In genomic region chr15:80898040-80898439, GRCh38 we compare ENCODE assay signal across 27 cellular contexts.
"Had no signal": no experiment of that assay in that cellular context is flagged by ENCODE, and none has a peak within 500 bp of the region (broad histone marks: within the 10 kb centered on the region; RNA-seq: fewer than 3 reads in every experiment).

No MANE protein-coding gene starts in this region.

- DNase-seq: activated B cell treated with CpG ODN at 0.5 μM for 24 hours; activated CD4-positive, alpha-beta T cell treated with anti-CD3 and anti-CD28 coated beads for 36 hours; activated CD4-positive, alpha-beta T cell treated with anti-CD3 and anti-CD28 coated beads, Interleukin-2, amount 50 U/mL, for 4 hours; activated naive CD4-positive, alpha-beta T cell; activated T-cell treated with anti-CD3 and anti-CD28 coated beads for 4 hours; activated T-cell treated with anti-CD3 and anti-CD28 coated beads, Interleukin-2, amount 50 U/mL, for 72 hours; anterior cingulate cortex; cortex of kidney; effector memory CD8-positive, alpha-beta T cell; erythroblast; head of caudate nucleus; hippocampal formation; left cardiac atrium; left ventricle myocardium superior; mucosa of descending colon; small intestine; stimulated activated CD4-positive, alpha-beta T cell treated with anti-CD3 and anti-CD28 coated beads, Interleukin-4, amount 100 ng/mL, for 4 hours; stimulated activated CD8-positive, alpha-beta memory T cell treated with anti-CD3 and anti-CD28 coated beads, Interleukin-4, amount 100 ng/mL, for 48 hours; stimulated activated naive CD8-positive, alpha-beta T cell treated with anti-CD3 and anti-CD28 coated beads, Interleukin-15, amount 100 ng/mL, for 72 hours; substantia nigra; T-helper 9 cell had no signal

- ATAC-seq: activated CD4-positive, alpha-beta T cell treated with anti-CD3 and anti-CD28 coated beads for 36 hours; activated naive CD4-positive, alpha-beta T cell treated with anti-CD3 and anti-CD28 coated beads, Interleukin-2, amount 50 U/mL, for 72 hours; activated T-cell treated with anti-CD3 and anti-CD28 coated beads, Interleukin-2, amount 50 U/mL, for 72 hours; effector memory CD8-positive, alpha-beta T cell; gastroesophageal sphincter; left cardiac atrium; left ventricle myocardium superior; mucosa of descending colon; natural killer cell treated with Interleukin-12 subunit alpha and Interleukin-12 subunit beta and Interleukin-15 and Interleukin-18, amount 100 ng/mL, for 72 hours; sciatic nerve; stimulated activated memory B cell treated with anti-CD40 and anti-IgM and Interleukin-4, amounts not matched to agents 10 μg/mL and 1 μg/mL and 100 μg/mL, for 72 hours; stimulated activated naive CD8-positive, alpha-beta T cell treated with anti-CD3 and anti-CD28 coated beads, Interleukin-15, amount 100 ng/mL, for 72 hours had no signal

- H3K4me3 ChIP-seq: gastroesophageal sphincter, mucosa of descending colon had no signal

- H3K27me3 ChIP-seq: gastroesophageal sphincter had no signal

- H3K4me1 ChIP-seq: gastroesophageal sphincter had no signal

- H3K27ac ChIP-seq: gastroesophageal sphincter had no signal

- FAIRE-seq: keratinocyte, small intestine had no signal
